Comparison of ENCODE assay signal across 24 cellular contexts in genomic region chr11:8381871-8382396, GRCh38.
A peak's percentile ranks its signal among the peaks of the same experiment; 100 is the strongest.
DNase-seq lines count a peak whose midpoint lies in the region; ATAC-seq, FAIRE-seq and TF ChIP-seq lines count a peak whose summit lies in the region.
"Had no signal": no experiment of that assay in that cellular context is flagged by ENCODE, and none has a peak within 500 bp of the region (broad histone marks: within the 10 kb centered on the region; RNA-seq: fewer than 3 reads in every experiment).

No MANE protein-coding gene starts in this region.

- H3K9ac ChIP-seq in SK-N-SH (no peak overlapping the region), neuronal stem cell (ENCODE audit: low read depth, low read length, poor library complexity) (no peak overlapping the region)

- H3F3A ChIP-seq in SK-N-SH (replicated peaks; ENCODE audit: insufficient read depth), result no peaks in the 10 kb centered on the region

- peaks cover 11% of the 10 kb centered on the region for H3K36me3 Mint-ChIP-seq in glutamatergic neuron (ENCODE audit: unreplicated experiment)
- H3K36me3 Mint-ChIP-seq: CD8-positive, alpha-beta T cell had no signal

- TF ChIP-seq RAD21 in SK-N-SH (IDR thresholded peaks at IDR 0.05; ENCODE audit: low read length), result no peak

- H3K4me3 ChIP-seq in SK-N-SH (ENCODE audit: low read depth in 2 of 2, low read length in 1 of 2) (no peak overlapping the region), neuronal stem cell (ENCODE audit: low read length in 2 of 2) (peak overlapping the region in 1 of 2 donors; percentile 43), gastrocnemius medialis (no peak overlapping the region)
- H3K4me3 ChIP-seq: GM12878 had no signal

- no peaks in the 10 kb centered on the region for H3K36me3 ChIP-seq in SK-N-SH (replicated peaks in 1 of 2; ENCODE audit: control insufficient read depth in 1 of 2, insufficient read depth in 2 of 2, low read length in 1 of 2)
- H3K36me3 ChIP-seq in neuronal stem cell (replicated peaks in 1 of 2; ENCODE audit: control insufficient read depth in 2 of 2, insufficient read depth in 2 of 2, low read length in 2 of 2), result no peaks in the 10 kb centered on the region
- no peaks in the 10 kb centered on the region for H3K36me3 ChIP-seq in gastrocnemius medialis

- peak overlapping the region; percentile 95 for H2BK12ac ChIP-seq in neuronal stem cell (ENCODE audit: low read length)

- no peaks in the 10 kb centered on the region for H3K79me1 ChIP-seq in neuronal stem cell (ENCODE audit: low read depth, low read length)

- POLR2A ChIA-PET in SK-N-SH (lab: Yijun Ruan, JAX), result no interaction called here

- no peaks in the 10 kb centered on the region for H3K9me2 ChIP-seq in SK-N-SH

- peaks cover 22% of the 10 kb centered on the region for H3K4me1 Mint-ChIP-seq in glutamatergic neuron (ENCODE audit: low read depth, unreplicated experiment)

- in situ Hi-C loops in gastrocnemius medialis (cut with MboI; ENCODE audit: low sequenced_read_pairs in 4 of 4), result no loop called here

- no peaks in the 10 kb centered on the region for H3K27me3 Mint-ChIP-seq in glutamatergic neuron (ENCODE audit: unreplicated experiment)

- H4K20me1 ChIP-seq in SK-N-SH (ENCODE audit: insufficient read depth), result no peaks in the 10 kb centered on the region

- WGBS in SK-N-SH (ENCODE audit: low lambda C conversion rate), result 76% methylated on average over 11 of the region's 13 CpGs
- WGBS in neuronal stem cell (ENCODE audit: extremely low coverage in 2 of 2, insufficient read length in 2 of 2, insufficient replicate concordance in 1 of 2), 2 donors, result no CpG with 5 or more reads among the region's 13 CpGs

- H2BK15ac ChIP-seq in neuronal stem cell (ENCODE audit: low read length), result peak overlapping the region; percentile 30

- no peak overlapping the region for H3K27ac ChIP-seq in SK-N-SH (ENCODE audit: low read depth in 2 of 2, low read length in 1 of 2)
- no peak overlapping the region for H3K27ac ChIP-seq in neuronal stem cell (replicated peaks; ENCODE audit: low read length)
- H3K27ac ChIP-seq in gastrocnemius medialis, result no peak overlapping the region
- H3K27ac ChIP-seq: 22Rv1, C4-2B, RWPE1 had no signal

- H3K4me2 ChIP-seq in SK-N-SH, result no peak overlapping the region
- no peak overlapping the region for H3K4me2 ChIP-seq in neuronal stem cell (ENCODE audit: insufficient read depth, low read length, poor library complexity, severe bottlenecking)

- H2AK5ac ChIP-seq in neuronal stem cell (ENCODE audit: low read depth, low read length), result no peak overlapping the region

- peak; percentile 5 for FAIRE-seq in urothelium cell line (lab: Jason Lieb, UNC)
- FAIRE-seq: GM12878, HTR-8/SVneo had no signal

- H2AFZ ChIP-seq in SK-N-SH (ENCODE audit: low read depth) (no peak overlapping the region), neuronal stem cell (ENCODE audit: low read length) (no peak overlapping the region)

- no peak overlapping the region for H4K8ac ChIP-seq in neuronal stem cell (ENCODE audit: low read depth, low read length)

- peak overlapping the region; percentile 35 for H3K18ac ChIP-seq in neuronal stem cell (ENCODE audit: low read length)

- no peaks in the 10 kb centered on the region for H3K79me2 ChIP-seq in SK-N-SH (ENCODE audit: insufficient read depth)

- H3K27ac Mint-ChIP-seq in glutamatergic neuron (ENCODE audit: unreplicated experiment), result no peak overlapping the region
- H3K27ac Mint-ChIP-seq: B cell; CD8-positive, alpha-beta T cell had no signal

- H3K4ac ChIP-seq in neuronal stem cell (ENCODE audit: low read length), result peak overlapping the region; percentile 14

- H4K91ac ChIP-seq in neuronal stem cell (ENCODE audit: low read depth, low read length, poor library complexity), result peak overlapping the region; percentile 48

- CTCF ChIA-PET in SK-N-SH (lab: Yijun Ruan, JAX), result interaction anchor here (1.8 to 1.9 kb wide), 2 partner anchors 10 to 189 kb away, joined by 4 read pairs; no protein-coding TSS in a partner anchor

- H3K4me1 ChIP-seq in SK-N-SH (ENCODE audit: control insufficient read depth in 1 of 2, insufficient read depth in 2 of 2, low read depth in 1 of 2, low read length in 1 of 2) (peaks cover 0 to 8% of the 10 kb centered on the region in 2 experiments; a peak in 1 of 4 replicates), neuronal stem cell (ENCODE audit: control insufficient read depth in 2 of 2, insufficient read depth in 1 of 2, low read depth in 1 of 2, low read length in 2 of 2) (peaks cover 4 to 5% of the 10 kb centered on the region in 2 donors), gastrocnemius medialis (no peaks in the 10 kb centered on the region)

- peak; percentile 44 for DNase-seq in SK-N-SH
- DNase-seq in glutamatergic neuron, result no peak
- DNase-seq in neuronal stem cell (ENCODE audit: low spot score), result no peak
- DNase-seq in urothelium cell line (ENCODE audit: low spot score), result no peak
- DNase-seq in gastrocnemius medialis, result no peak
- DNase-seq in occipital lobe (lab: John Stamatoyannopoulos, UW), result no peak
- no peak for DNase-seq in dermis blood vessel endothelial cell
- DNase-seq: CD8-positive, alpha-beta T cell; DMS 273 treated with DMSO at 0.1 percent for 48 hours; GDM1; KBM-7; MV-4-11; NCI-H1105; NCI-H1436 treated with DMSO at 0.1 percent for 48 hours; NCI-H187 treated with DMSO at 0.1 percent for 48 hours; NCI-H526 treated with DMSO at 0.1 percent for 48 hours; SHP77 had no signal

- peak overlapping the region; percentile 13 for H3K4me3 Mint-ChIP-seq in glutamatergic neuron (ENCODE audit: unreplicated experiment)
- H3K4me3 Mint-ChIP-seq: B cell; CD8-positive, alpha-beta T cell had no signal

- H3K9me3 Mint-ChIP-seq in glutamatergic neuron (ENCODE audit: unreplicated experiment), result peaks cover 2% of the 10 kb centered on the region
- H3K9me3 Mint-ChIP-seq: CD8-positive, alpha-beta T cell had no signal

- no peak for ATAC-seq in SK-N-SH treated with all-trans-retinoic acid at 6 μM for 48 hours
- no peak for ATAC-seq in gastrocnemius medialis
- ATAC-seq: CD8-positive, alpha-beta T cell; GM12878 had no signal

- intact Hi-C loops in gastrocnemius medialis (cut with DNase I; ENCODE audit: low total_unique reads), result no loop called here

- H3K9me3 ChIP-seq in SK-N-SH, result no peaks in the 10 kb centered on the region
- H3K9me3 ChIP-seq in neuronal stem cell (replicated peaks in 1 of 2; ENCODE audit: control insufficient read depth in 2 of 2, insufficient read depth in 1 of 2, low read depth in 1 of 2, low read length in 2 of 2), result no peaks in the 10 kb centered on the region
- no peaks in the 10 kb centered on the region for H3K9me3 ChIP-seq in gastrocnemius medialis

- no peak overlapping the region for H3K14ac ChIP-seq in neuronal stem cell (ENCODE audit: low read length)

- TF ChIP-seq POLR2A in gastrocnemius medialis (IDR thresholded peaks at IDR 0.05), result no peak

- TF ChIP-seq CTCF in SK-N-SH (IDR thresholded peaks at IDR 0.05) (no peak), glutamatergic neuron (IDR thresholded peaks at IDR 0.05; ENCODE audit: partially characterized antibody, unreplicated experiment) (no peak), gastrocnemius medialis (IDR thresholded peaks at IDR 0.05 in 4 of 5, conservative IDR thresholded peaks at IDR 0.05 in 1 of 5) (no peak)

- H2BK5ac ChIP-seq in neuronal stem cell (ENCODE audit: low read length), result no peak overlapping the region

- H2BK120ac ChIP-seq in neuronal stem cell (ENCODE audit: low read depth, low read length), result no peak overlapping the region

- TF ChIP-seq EP300 in SK-N-SH (IDR thresholded peaks at IDR 0.05; ENCODE audit: borderline replicate concordance in 1 of 2, low read depth in 1 of 2, low read length in 1 of 2), result no peak

- H3K27me3 ChIP-seq in SK-N-SH (ENCODE audit: insufficient read depth) (no peaks in the 10 kb centered on the region), neuronal stem cell (ENCODE audit: control insufficient read depth in 3 of 3, insufficient read depth in 3 of 3, low read depth in 1 of 3, low read length in 3 of 3) (no peaks in the 10 kb centered on the region), gastrocnemius medialis (no peaks in the 10 kb centered on the region)

- H3K23ac ChIP-seq in neuronal stem cell (ENCODE audit: low read depth, low read length, poor library complexity), result peak overlapping the region; percentile 76

TF ChIP-seq in SK-N-SH, 30 proteins besides CTCF, POLR2A, EP300 and RAD21 (continues in another document):
- TF ChIP-seq, protein P1, sequence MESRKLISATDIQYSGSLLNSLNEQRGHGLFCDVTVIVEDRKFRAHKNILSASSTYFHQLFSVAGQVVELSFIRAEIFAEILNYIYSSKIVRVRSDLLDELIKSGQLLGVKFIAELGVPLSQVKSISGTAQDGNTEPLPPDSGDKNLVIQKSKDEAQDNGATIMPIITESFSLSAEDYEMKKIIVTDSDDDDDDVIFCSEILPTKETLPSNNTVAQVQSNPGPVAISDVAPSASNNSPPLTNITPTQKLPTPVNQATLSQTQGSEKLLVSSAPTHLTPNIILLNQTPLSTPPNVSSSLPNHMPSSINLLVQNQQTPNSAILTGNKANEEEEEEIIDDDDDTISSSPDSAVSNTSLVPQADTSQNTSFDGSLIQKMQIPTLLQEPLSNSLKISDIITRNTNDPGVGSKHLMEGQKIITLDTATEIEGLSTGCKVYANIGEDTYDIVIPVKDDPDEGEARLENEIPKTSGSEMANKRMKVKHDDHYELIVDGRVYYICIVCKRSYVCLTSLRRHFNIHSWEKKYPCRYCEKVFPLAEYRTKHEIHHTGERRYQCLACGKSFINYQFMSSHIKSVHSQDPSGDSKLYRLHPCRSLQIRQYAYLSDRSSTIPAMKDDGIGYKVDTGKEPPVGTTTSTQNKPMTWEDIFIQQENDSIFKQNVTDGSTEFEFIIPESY (IDR thresholded peaks at IDR 0.05; ENCODE audit: borderline replicate concordance, low read depth), result no peak
- TF ChIP-seq MEF2A (IDR thresholded peaks at IDR 0.05; ENCODE audit: borderline replicate concordance, low read depth), result no peak
- TF ChIP-seq NRF1 (IDR thresholded peaks at IDR 0.05; ENCODE audit: low read depth, low read length), result no peak

TF ChIP-seq in SK-N-SH treated with all-trans-retinoic acid at 6 μM for 48 hours, 23 proteins besides CTCF, POLR2A, EP300 and RAD21:
- TF ChIP-seq CREB5 (CRISPR knock-in tag; IDR thresholded peaks at IDR 0.05; ENCODE audit: low read depth) (no peak), PPARA (CRISPR knock-in tag; IDR thresholded peaks at IDR 0.05; ENCODE audit: borderline replicate concordance) (no peak), ZNF70 (CRISPR knock-in tag; IDR thresholded peaks at IDR 0.05) (no peak), OSR1 (CRISPR knock-in tag; IDR thresholded peaks at IDR 0.05) (no peak)
